Comparison of ENCODE assay signal across 7 cellular contexts in the genomic region with DNA sequence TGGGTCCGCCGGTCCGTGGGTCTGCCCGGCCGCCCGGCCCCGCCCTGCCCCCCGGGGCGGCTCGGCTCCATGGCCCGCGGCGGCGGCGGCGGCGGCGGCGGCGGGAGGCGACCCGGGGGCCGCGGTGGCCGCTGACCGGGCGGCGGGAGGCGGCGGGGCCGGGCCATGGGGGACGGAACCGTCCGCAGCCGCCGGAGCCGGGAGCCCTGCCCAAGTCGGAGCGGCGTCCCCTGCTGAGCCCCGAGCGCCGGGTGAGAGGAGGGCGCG. TPM values are rescaled to one million over a fixed set of nuclear protein-coding genes. Genes with fewer than 3 reads are reported as not detected.
DNase-seq lines count a peak whose midpoint lies in the region; ATAC-seq and TF ChIP-seq lines count a peak whose summit lies in the region.
"Had no signal": no experiment of that assay in that cellular context is flagged by ENCODE, and none has a peak within 500 bp of the region (broad histone marks: within the 10 kb centered on the region; RNA-seq: fewer than 3 reads in every experiment).

No MANE protein-coding gene starts in this region.

- CTCF ChIA-PET in BJ (lab: Yijun Ruan, JAX) = interaction anchor here (1.3 kb wide), 1 partner anchor 10 kb away, joined by 3 read pairs; no protein-coding TSS in a partner anchor
- CTCF ChIA-PET in activated naive CD4-positive, alpha-beta T cell treated with anti-CD3 and anti-CD28 coated beads, Interleukin-2, amount 10 ng/mL, durations not matched to agents 7 days and 5 days (lab: Charles Lee) = no interaction called here

- H3K27ac Mint-ChIP-seq in activated T-helper 17 cell treated with anti-CD3 and anti-CD28 coated beads, Interleukin-2, amount 50 U/mL, for 72 hours = no peak overlapping the region
- H3K27ac Mint-ChIP-seq in activated naive CD4-positive, alpha-beta T cell treated with anti-CD3 and anti-CD28 coated beads, Interleukin-2, amount 10 ng/mL, durations not matched to agents 7 days and 5 days = no peak overlapping the region

- H3K27me3 ChIP-seq in BJ (ENCODE audit: control insufficient read depth, insufficient read depth, low read length) (no peaks in the 10 kb centered on the region), mesendoderm (ENCODE audit: insufficient read depth, low read length, poor library complexity) (no peaks in the 10 kb centered on the region)

- H2BK5ac ChIP-seq in mesendoderm (ENCODE audit: low read length) = no peak overlapping the region

- peaks cover 12% of the 10 kb centered on the region for H3K36me3 ChIP-seq in BJ (ENCODE audit: control insufficient read depth, insufficient read depth, low read length)
- peaks cover 5% of the 10 kb centered on the region for H3K36me3 ChIP-seq in mesendoderm (ENCODE audit: control insufficient read depth, insufficient read depth, low read length)

- H3K36me3 Mint-ChIP-seq in activated T-helper 17 cell treated with anti-CD3 and anti-CD28 coated beads, Interleukin-2, amount 50 U/mL, for 72 hours (ENCODE audit: low read depth) = peaks cover 55% of the 10 kb centered on the region
- peaks cover 27% of the 10 kb centered on the region for H3K36me3 Mint-ChIP-seq in activated naive CD4-positive, alpha-beta T cell treated with anti-CD3 and anti-CD28 coated beads, Interleukin-2, amount 10 ng/mL, durations not matched to agents 7 days and 5 days

- H3K4me3 Mint-ChIP-seq in activated T-helper 17 cell treated with anti-CD3 and anti-CD28 coated beads, Interleukin-2, amount 50 U/mL, for 72 hours = peak overlapping the region; percentile 97
- no peak overlapping the region for H3K4me3 Mint-ChIP-seq in activated naive CD4-positive, alpha-beta T cell treated with anti-CD3 and anti-CD28 coated beads, Interleukin-2, amount 10 ng/mL, durations not matched to agents 7 days and 5 days

- H3K18ac ChIP-seq in mesendoderm (ENCODE audit: low read length) = peak overlapping the region; percentile 73

- peak overlapping the region; percentile 74 for H3K9ac ChIP-seq in mesendoderm (ENCODE audit: low read length)

- peaks cover 40% of the 10 kb centered on the region for H3K4me1 Mint-ChIP-seq in activated T-helper 17 cell treated with anti-CD3 and anti-CD28 coated beads, Interleukin-2, amount 50 U/mL, for 72 hours
- peaks cover 44% of the 10 kb centered on the region for H3K4me1 Mint-ChIP-seq in activated naive CD4-positive, alpha-beta T cell treated with anti-CD3 and anti-CD28 coated beads, Interleukin-2, amount 10 ng/mL, durations not matched to agents 7 days and 5 days

- H3K79me2 ChIP-seq in mesendoderm (ENCODE audit: control insufficient read depth, insufficient read depth, low read length) = peaks cover 17% of the 10 kb centered on the region

- H3K27me3 Mint-ChIP-seq in activated T-helper 17 cell treated with anti-CD3 and anti-CD28 coated beads, Interleukin-2, amount 50 U/mL, for 72 hours = no peaks in the 10 kb centered on the region
- H3K27me3 Mint-ChIP-seq in activated naive CD4-positive, alpha-beta T cell treated with anti-CD3 and anti-CD28 coated beads, Interleukin-2, amount 10 ng/mL, durations not matched to agents 7 days and 5 days = peaks cover 11% of the 10 kb centered on the region
- H3K27me3 Mint-ChIP-seq: activated CD4-positive, alpha-beta T cell treated with anti-CD3 and anti-CD28 coated beads, Interleukin-2, amount 10 ng/mL, durations not matched to agents 7 days and 5 days had no signal

- DNase-seq in BJ (ENCODE audit: low read depth) (no peak), mesendoderm (no peak), hippocampal formation (lab: John Stamatoyannopoulos, UW) (no peak), SHP77 (lab: John Stamatoyannopoulos, UW) (no peak)
- no peak for DNase-seq in activated naive CD4-positive, alpha-beta T cell treated with anti-CD3 and anti-CD28 coated beads, Interleukin-2, amount 10 ng/mL, durations not matched to agents 7 days and 5 days

- no peak overlapping the region for H3K23ac ChIP-seq in mesendoderm (ENCODE audit: low read length)

- peak overlapping the region; percentile 10 for H2BK120ac ChIP-seq in mesendoderm (ENCODE audit: low read depth, low read length)

- POLR2A ChIA-PET in BJ (lab: Charles Lee) = no interaction called here

- H3K27ac ChIP-seq in mesendoderm (ENCODE audit: low read depth, low read length) = no peak overlapping the region

- WGBS in mesendoderm (ENCODE audit: extremely low coverage, insufficient coverage, low lambda C conversion rate) = no CpG with 5 or more reads among the region's 45 CpGs

- H3K4me1 ChIP-seq in mesendoderm (ENCODE audit: control insufficient read depth, low read depth, low read length) = peaks cover 2% of the 10 kb centered on the region

- TF ChIP-seq CTCF in BJ (IDR thresholded peaks at IDR 0.05; ENCODE audit: insufficient read depth, low read depth, low read length) = no peak

- H2BK15ac ChIP-seq in mesendoderm (replicated peaks; ENCODE audit: low read depth) = no peak overlapping the region

- H3K56ac ChIP-seq in mesendoderm (ENCODE audit: low read length) = peak overlapping the region; percentile 92

- H3K4me3 ChIP-seq in BJ (ENCODE audit: low read depth, low read length) = peak overlapping the region; percentile 68
- peak overlapping the region; percentile 46 for H3K4me3 ChIP-seq in mesendoderm (ENCODE audit: low read length)

- peak overlapping the region; percentile 74 for H3K4ac ChIP-seq in mesendoderm (ENCODE audit: low read depth, low read length)

- H4K8ac ChIP-seq in mesendoderm (ENCODE audit: low read depth, low read length) = no peak overlapping the region

- no peak overlapping the region for H3K4me2 ChIP-seq in mesendoderm (ENCODE audit: low read length)

- ATAC-seq in activated T-helper 17 cell treated with anti-CD3 and anti-CD28 coated beads, Interleukin-2, amount 50 U/mL, for 72 hours (replicated peaks) = no peak

- H3K9me3 Mint-ChIP-seq in activated T-helper 17 cell treated with anti-CD3 and anti-CD28 coated beads, Interleukin-2, amount 50 U/mL, for 72 hours = no peaks in the 10 kb centered on the region
- no peaks in the 10 kb centered on the region for H3K9me3 Mint-ChIP-seq in activated naive CD4-positive, alpha-beta T cell treated with anti-CD3 and anti-CD28 coated beads, Interleukin-2, amount 10 ng/mL, durations not matched to agents 7 days and 5 days
- H3K9me3 Mint-ChIP-seq: activated CD4-positive, alpha-beta T cell treated with anti-CD3 and anti-CD28 coated beads, Interleukin-2, amount 10 ng/mL, durations not matched to agents 7 days and 5 days had no signal

- no peak overlapping the region for H2AK5ac ChIP-seq in mesendoderm (ENCODE audit: low read length)

- peaks cover 38% of the 10 kb centered on the region for H3K79me1 ChIP-seq in mesendoderm (ENCODE audit: low read length)

- no peak overlapping the region for H4K5ac ChIP-seq in mesendoderm (ENCODE audit: low read length)

RNA-seq across cellular contexts. Expression of gene B4GALT2, which starts 0.2 kb away (rescaled TPM):
- 60.2 and 82.2 TPM in 2 replicates for polyA plus RNA-seq in BJ (2011; rRNA removed)
- 53.3 and 71.8 TPM in 2 replicates for polyA minus RNA-seq in BJ (2011; rRNA and poly(A)+ RNA removed)
- total RNA-seq in activated T-helper 17 cell treated with anti-CD3 and anti-CD28 coated beads, Interleukin-2, amount 50 U/mL, for 72 hours = 10 to 100 TPM; 18.5 to 34.4 TPM
- 50.4 TPM for polyA plus RNA-seq in mesendoderm (2013, experiment 1 of 2)
- polyA plus RNA-seq in mesendoderm (2013, experiment 2 of 2) = 49.5 TPM

RNA-seq across cellular contexts. Expression of gene ATP6V0B, which starts 4.4 kb away (rescaled TPM):
- polyA plus RNA-seq in BJ (2011; rRNA removed) = 135 and 186 TPM in 2 replicates
- polyA minus RNA-seq in BJ (2011; rRNA and poly(A)+ RNA removed) = 53.8 and 80.8 TPM in 2 replicates
- 100 to 1,000 TPM in 1 of 2 donors, 10 to 100 TPM in 1; 80.1 to 183 TPM for total RNA-seq in activated T-helper 17 cell treated with anti-CD3 and anti-CD28 coated beads, Interleukin-2, amount 50 U/mL, for 72 hours
- polyA plus RNA-seq in mesendoderm (2013, experiment 1 of 2) = 56.2 TPM
- 55.4 TPM for polyA plus RNA-seq in mesendoderm (2013, experiment 2 of 2)

RNA-seq across cellular contexts. Expression of gene DPH2, which starts 9.4 kb away (rescaled TPM):
- 20.9 and 35.3 TPM in 2 replicates for polyA plus RNA-seq in BJ (2011; rRNA removed)
- polyA minus RNA-seq in BJ (2011; rRNA and poly(A)+ RNA removed) = 23.8 and 42.8 TPM in 2 replicates
- total RNA-seq in activated T-helper 17 cell treated with anti-CD3 and anti-CD28 coated beads, Interleukin-2, amount 50 U/mL, for 72 hours = 10 to 100 TPM; 24.7 to 59.4 TPM
- polyA plus RNA-seq in mesendoderm (2013, experiment 1 of 2) = 39.9 TPM
- polyA plus RNA-seq in mesendoderm (2013, experiment 2 of 2) = 39.4 TPM

RNA-seq across cellular contexts. Expression of gene CCDC24, which starts 12.2 kb away (rescaled TPM):
- 0.98 and 2.0 TPM in 2 replicates for polyA plus RNA-seq in BJ (2011; rRNA removed)
- 0.66 and 0.77 TPM in 2 replicates for polyA minus RNA-seq in BJ (2011; rRNA and poly(A)+ RNA removed)
- total RNA-seq in activated T-helper 17 cell treated with anti-CD3 and anti-CD28 coated beads, Interleukin-2, amount 50 U/mL, for 72 hours = 1 to 10 TPM in 1 of 2 donors, under 1 TPM in 1; 0.95 to 2.6 TPM
- 4.0 TPM for polyA plus RNA-seq in mesendoderm (2013, experiment 1 of 2)
- 5.2 TPM for polyA plus RNA-seq in mesendoderm (2013, experiment 2 of 2)

RNA-seq across cellular contexts. Expression of gene IPO13, which starts 32.4 kb away (rescaled TPM):
- polyA plus RNA-seq in BJ (2011; rRNA removed) = 13.4 and 24.8 TPM in 2 replicates
- 31.0 and 37.8 TPM in 2 replicates for polyA minus RNA-seq in BJ (2011; rRNA and poly(A)+ RNA removed)
- 10 to 100 TPM in 1 of 2 donors, 1 to 10 TPM in 1; 9.4 to 26.5 TPM for total RNA-seq in activated T-helper 17 cell treated with anti-CD3 and anti-CD28 coated beads, Interleukin-2, amount 50 U/mL, for 72 hours
- 10.8 TPM for polyA plus RNA-seq in mesendoderm (2013, experiment 1 of 2)
- 9.7 TPM for polyA plus RNA-seq in mesendoderm (2013, experiment 2 of 2)
